Comparison of ENCODE assay signal across 14 cellular contexts in the genomic region with DNA sequence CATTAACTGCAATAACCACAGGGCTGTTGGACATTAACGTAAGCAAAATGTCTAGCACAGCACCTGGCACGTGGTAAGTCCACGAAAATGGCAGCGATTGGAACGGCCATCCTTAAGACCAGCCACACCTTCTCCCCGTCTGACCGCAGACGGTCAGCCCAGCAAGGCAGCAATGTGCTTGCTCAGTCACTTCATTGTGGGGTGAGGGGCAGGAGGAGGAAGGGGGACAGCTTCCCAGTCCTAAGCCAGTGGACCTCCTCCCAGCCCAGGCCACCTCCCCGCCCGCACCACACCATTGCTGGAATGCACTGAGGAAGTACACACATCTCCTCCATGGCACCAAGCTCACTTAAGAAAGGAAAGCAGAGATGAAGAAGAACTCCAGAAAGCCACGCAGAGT. TPM values are rescaled to one million over a fixed set of nuclear protein-coding genes. Genes with fewer than 3 reads are reported as not detected.
DNase-seq lines count a peak whose midpoint lies in the region; ATAC-seq and TF ChIP-seq lines count a peak whose summit lies in the region.
"Had no signal": no experiment of that assay in that cellular context is flagged by ENCODE, and none has a peak within 500 bp of the region (broad histone marks: within the 10 kb centered on the region; RNA-seq: fewer than 3 reads in every experiment).

No MANE protein-coding gene starts in this region.

- H2BK20ac ChIP-seq in IMR-90 (ENCODE audit: low read depth, low read length): no peak overlapping the region

- peaks cover 5% of the 10 kb centered on the region; the same call in 1 of the 2 replicates for H3K27me3 ChIP-seq in IMR-90 (ENCODE audit: control insufficient read depth, insufficient read depth, low read length)
- H3K27me3 ChIP-seq in right cardiac atrium (ENCODE audit: control insufficient read depth, insufficient read depth): no peaks in the 10 kb centered on the region
- H3K27me3 ChIP-seq in gastrocnemius medialis: no peaks in the 10 kb centered on the region
- no peaks in the 10 kb centered on the region for H3K27me3 ChIP-seq in Karpas-422 (ENCODE audit: low read length)
- H3K27me3 ChIP-seq: Peyer's patch had no signal

- H4K8ac ChIP-seq in IMR-90 (ENCODE audit: low read depth in 2 of 2, low read length in 2 of 2): no peak overlapping the region

- H2BK120ac ChIP-seq in IMR-90 (ENCODE audit: low read depth, low read length): no peak overlapping the region

- H4K20me1 ChIP-seq in IMR-90 (ENCODE audit: insufficient read depth, low read length): no peaks in the 10 kb centered on the region
- no peaks in the 10 kb centered on the region for H4K20me1 ChIP-seq in Karpas-422 (ENCODE audit: insufficient read depth, low read depth, low read length)

- H3K4me3 ChIP-seq in IMR-90 (ENCODE audit: insufficient read depth, low read depth, low read length) (no peak overlapping the region), right cardiac atrium (ENCODE audit: low read length) (no peak overlapping the region), gastrocnemius medialis (peak overlapping the region; percentile 37 to 53 (median 42)), Karpas-422 (ENCODE audit: low read length) (no peak overlapping the region)
- H3K4me3 ChIP-seq: Peyer's patch had no signal

- CTCF ChIA-PET in IMR-90 (lab: Yijun Ruan, JAX): no interaction called here

- H3K4me2 ChIP-seq in IMR-90 (ENCODE audit: low read depth, low read length) (no peak overlapping the region), Karpas-422 (ENCODE audit: low read depth, low read length, poor library complexity, severe bottlenecking) (no peak overlapping the region)

- H2AFZ ChIP-seq in IMR-90 (replicated peaks; ENCODE audit: low read length, poor library complexity): peak overlapping the region; percentile 36
- no peak overlapping the region for H2AFZ ChIP-seq in Karpas-422 (ENCODE audit: low read length)

- WGBS in IMR-90 (ENCODE audit: extremely low coverage in 2 of 2, insufficient read length in 1 of 2), 2 experiments: 80% methylated on average over 1 of the region's 11 CpGs; no CpG with 5 or more reads in 1 of the 2 experiments
- WGBS in right cardiac atrium: 52% methylated on average over 11 of the region's 11 CpGs

- H3K9me1 ChIP-seq in IMR-90 (ENCODE audit: insufficient read depth, low read length): peaks cover 3% of the 10 kb centered on the region; the same call in 1 of the 2 replicates

- H3K4ac ChIP-seq in IMR-90 (ENCODE audit: low read depth, low read length): no peak overlapping the region

- H3K18ac ChIP-seq in IMR-90 (ENCODE audit: low read depth, low read length): no peak overlapping the region

- H3K36me3 ChIP-seq in IMR-90 (ENCODE audit: control insufficient read depth, insufficient read depth, low read length) (no peaks in the 10 kb centered on the region), gastrocnemius medialis (no peaks in the 10 kb centered on the region), Karpas-422 (ENCODE audit: insufficient read depth, low read length) (no peaks in the 10 kb centered on the region)
- H3K36me3 ChIP-seq: Peyer's patch had no signal

- H2BK5ac ChIP-seq in IMR-90 (ENCODE audit: low read depth, low read length, poor library complexity, severe bottlenecking): no peak overlapping the region

- no peak overlapping the region for H2BK15ac ChIP-seq in IMR-90 (ENCODE audit: low read depth, low read length)

- no peak overlapping the region for H4K5ac ChIP-seq in IMR-90 (ENCODE audit: low read depth, low read length)

- H3K9ac ChIP-seq in IMR-90 (ENCODE audit: low read depth, low read length): no peak overlapping the region
- H3K9ac ChIP-seq in Karpas-422 (ENCODE audit: low read length): no peak overlapping the region

- H3K23ac ChIP-seq in IMR-90 (ENCODE audit: low read depth, low read length): no peak overlapping the region

- H3K14ac ChIP-seq in IMR-90 (replicated peaks; ENCODE audit: low read depth, low read length): no peak overlapping the region

- H3K4me1 ChIP-seq in IMR-90 (ENCODE audit: control insufficient read depth, insufficient read depth, low read length) (peaks cover 14% of the 10 kb centered on the region; the same call in 1 of the 2 replicates), right cardiac atrium (ENCODE audit: control insufficient read depth, insufficient read depth, low read length) (peaks cover 1% of the 10 kb centered on the region), gastrocnemius medialis (peaks cover 29 to 33% of the 10 kb centered on the region in 2 donors), Karpas-422 (ENCODE audit: low read length) (peaks cover 15% of the 10 kb centered on the region)
- H3K4me1 ChIP-seq: Peyer's patch had no signal

- no peak overlapping the region for H2AK9ac ChIP-seq in IMR-90 (replicated peaks; ENCODE audit: low read depth, low read length, poor library complexity)

- dilution Hi-C loops in IMR-90 (cut with HindIII; ENCODE audit: low sequenced_read_pairs, unreplicated experiment): no loop called here

- no peaks in the 10 kb centered on the region for H3K79me1 ChIP-seq in IMR-90 (ENCODE audit: low read depth in 1 of 2, low read length in 2 of 2)

- H2AK5ac ChIP-seq in IMR-90 (ENCODE audit: low read depth, low read length): no peak overlapping the region; the same call in 1 of the 2 replicates

- no peaks in the 10 kb centered on the region for H3K9me2 ChIP-seq in Karpas-422 (replicated peaks; ENCODE audit: insufficient read depth, low read length)

- DNase-seq in IMR-90: no peak
- DNase-seq in Right ventricle myocardium superior: peak; percentile 49
- no peak for DNase-seq in right cardiac atrium
- DNase-seq in gastrocnemius medialis: peak; percentile 54 to 59
- no peak for DNase-seq in NOMO-1 treated with dmso at 0.1 percent for 144 hours (lab: John Stamatoyannopoulos, UW; ENCODE audit: unreplicated experiment)
- DNase-seq in NCI-H187 (lab: John Stamatoyannopoulos, UW): no peak
- DNase-seq in Karpas-422: no peak
- DNase-seq in NK-92 (lab: John Stamatoyannopoulos, UW; ENCODE audit: unreplicated experiment): no peak
- DNase-seq: AML-193, DMS153, NCI-H1694 treated with DMSO at 0.1 percent for 48 hours, NCI-H2171, Peyer's patch, SW 1271 had no signal

- no peaks in the 10 kb centered on the region for H3K79me2 ChIP-seq in Karpas-422 (ENCODE audit: low read length)

- no TSS peak for BruUV-seq in IMR-90 (replicated peaks; lab: Mats Ljungman, UMichigan)

- no peak overlapping the region for H3K56ac ChIP-seq in IMR-90 (ENCODE audit: extremely low read depth, insufficient read depth, low read length)

- no peak for ATAC-seq in IMR-90 (ENCODE audit: low read depth)
- peak; percentile 34 for ATAC-seq in Right ventricle myocardium superior (ENCODE audit: poor library complexity)
- ATAC-seq in right cardiac atrium: peak; percentile 12 to 15
- peak; percentile 53 to 57 for ATAC-seq in gastrocnemius medialis

- no peak overlapping the region for H4K91ac ChIP-seq in IMR-90 (ENCODE audit: insufficient read depth, low read depth, low read length)

- TF ChIP-seq CTCF in IMR-90 (conservative IDR thresholded peaks at IDR 0.05; ENCODE audit: low read depth, low read length): no peak
- TF ChIP-seq CTCF in gastrocnemius medialis (IDR thresholded peaks at IDR 0.05 in 4 of 5, conservative IDR thresholded peaks at IDR 0.05 in 1 of 5): no peak

- no peak for TF ChIP-seq RAD21 in IMR-90 (IDR thresholded peaks at IDR 0.05; ENCODE audit: low read length)

- in situ Hi-C loops in IMR-90 (cut with MboI; ENCODE audit: low sequenced_read_pairs) (no loop called here), gastrocnemius medialis (cut with MboI; ENCODE audit: low sequenced_read_pairs in 4 of 4) (no loop called here)

- TF ChIP-seq POLR2A in IMR-90 (IDR thresholded peaks at IDR 0.05; ENCODE audit: low read depth, low read length) (no peak), gastrocnemius medialis (IDR thresholded peaks at IDR 0.05) (peak; percentile 38 to 39)

- H3K9me3 ChIP-seq in IMR-90 (ENCODE audit: control insufficient read depth, insufficient read depth, low read length): no peaks in the 10 kb centered on the region
- H3K9me3 ChIP-seq in right cardiac atrium (ENCODE audit: control insufficient read depth, low read length): no peaks in the 10 kb centered on the region
- H3K9me3 ChIP-seq in gastrocnemius medialis: no peaks in the 10 kb centered on the region
- no peaks in the 10 kb centered on the region for H3K9me3 ChIP-seq in Karpas-422 (ENCODE audit: low read length)
- H3K9me3 ChIP-seq: Peyer's patch had no signal

- intact Hi-C loops in IMR-90 (cut with micrococcal nuclease): no loop called here
- intact Hi-C loops in Right ventricle myocardium superior (cut with DNase I): no loop called here
- intact Hi-C loops in right cardiac atrium (cut with DNase I): no loop called here
- intact Hi-C loops in gastrocnemius medialis (cut with DNase I; ENCODE audit: low total_unique reads): loop anchor here (10.0 kb wide), 1 partner anchor 138 kb away; no protein-coding TSS in a partner anchor

- H3K27ac ChIP-seq in IMR-90 (ENCODE audit: insufficient read depth, low read length): no peak overlapping the region
- H3K27ac ChIP-seq in right cardiac atrium (ENCODE audit: low read length): peak overlapping the region; percentile 68
- H3K27ac ChIP-seq in gastrocnemius medialis: peak overlapping the region; percentile 78 to 93 (median 90)
- H3K27ac ChIP-seq in Karpas-422 (ENCODE audit: low read length): no peak overlapping the region
- H3K27ac ChIP-seq: Peyer's patch had no signal

- POLR2A ChIA-PET in IMR-90 (lab: Charles Lee; ENCODE audit: unreplicated experiment): no interaction called here

TF ChIP-seq in IMR-90, 13 proteins besides CTCF, POLR2A, EP300 and RAD21:
- no peak for TF ChIP-seq NFE2L2 (IDR thresholded peaks at IDR 0.05; ENCODE audit: low read depth, low read length)
- no peak for TF ChIP-seq MXI1 (IDR thresholded peaks at IDR 0.05; ENCODE audit: borderline replicate concordance, low read depth, low read length)
- TF ChIP-seq, protein P1, sequence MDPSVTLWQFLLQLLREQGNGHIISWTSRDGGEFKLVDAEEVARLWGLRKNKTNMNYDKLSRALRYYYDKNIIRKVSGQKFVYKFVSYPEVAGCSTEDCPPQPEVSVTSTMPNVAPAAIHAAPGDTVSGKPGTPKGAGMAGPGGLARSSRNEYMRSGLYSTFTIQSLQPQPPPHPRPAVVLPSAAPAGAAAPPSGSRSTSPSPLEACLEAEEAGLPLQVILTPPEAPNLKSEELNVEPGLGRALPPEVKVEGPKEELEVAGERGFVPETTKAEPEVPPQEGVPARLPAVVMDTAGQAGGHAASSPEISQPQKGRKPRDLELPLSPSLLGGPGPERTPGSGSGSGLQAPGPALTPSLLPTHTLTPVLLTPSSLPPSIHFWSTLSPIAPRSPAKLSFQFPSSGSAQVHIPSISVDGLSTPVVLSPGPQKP (IDR thresholded peaks at IDR 0.05; ENCODE audit: borderline replicate concordance, low read depth, low read length): no peak

RNA-seq across cellular contexts. Expression of a gene that starts 8.6 kb away (rescaled TPM):
- under 0.01 TPM in 2 replicates for total RNA-seq in IMR-90 (2012; rRNA removed)
- polyA plus RNA-seq in IMR-90 (2012; rRNA removed): 0.03 and 0.17 TPM in 2 replicates
- polyA plus RNA-seq in IMR-90 (2012; cell fraction: cytosol; rRNA removed): 0.01 TPM in 2 replicates
- polyA plus RNA-seq in IMR-90 (2012; cell fraction: nucleus; rRNA removed; ENCODE audit: low replicate concordance): 0.10 and 0.12 TPM in 2 replicates
- total RNA-seq in Right ventricle myocardium superior: 304 TPM
- total RNA-seq in right cardiac atrium: 100 to 1,000 TPM; 285 to 543 (median 321) TPM
- 143 TPM for polyA plus RNA-seq in right cardiac atrium
- 1 to 10 TPM; 2.4 to 9.2 (median 5.2) TPM for total RNA-seq in gastrocnemius medialis
- total RNA-seq in Karpas-422 (2014; rRNA removed; shearing (Covaris generic); ENCODE audit: low replicate concordance): 0.72 and 1.3 TPM in 2 replicates
- total RNA-seq: Peyer's patch had no signal

Comparison
In these comparisons a context has a peak if more than half of its experiments do, and no peak if none do; other contexts are left out.
1. DNase-seq: peak in Right ventricle myocardium superior (single experiment) and gastrocnemius medialis (2 of 2); none in IMR-90 (single experiment), right cardiac atrium (0 of 3), NOMO-1 treated with dmso at 0.1 percent for 144 hours (single experiment), NCI-H187 (0 of 2), Karpas-422 (single experiment) and NK-92 (single experiment).
2. H3K27ac ChIP-seq: peak in right cardiac atrium (single experiment) and gastrocnemius medialis (4 of 4); none in IMR-90 (single experiment) and Karpas-422 (single experiment).
3. H3K4me3 ChIP-seq: peak in gastrocnemius medialis (4 of 4); none in IMR-90 (single experiment), right cardiac atrium (single experiment) and Karpas-422 (single experiment).
4. RNA of a gene that starts 8.6 kb away (total RNA-seq): 285 to 543 TPM in right cardiac atrium and 304 TPM in Right ventricle myocardium superior (single experiment); 2.4 to 9.2 TPM in gastrocnemius medialis, 0.72 to 1.3 TPM in Karpas-422 and under 0.01 TPM in IMR-90; every median in the first group is over 10 times any median in the second.